Comparison of ENCODE assay signal across 8 cellular contexts in genomic region chr2:3483227-3483985, GRCh38. TPM values are rescaled to one million over a fixed set of nuclear protein-coding genes. Genes with fewer than 3 reads are reported as not detected.
A peak's percentile ranks its signal among the peaks of the same experiment; 100 is the strongest.
DNase-seq lines count a peak whose midpoint lies in the region; ATAC-seq and TF ChIP-seq lines count a peak whose summit lies in the region.

No MANE protein-coding gene starts in this region.

- 85 to 87% (median 87%) methylated on average over 28 to 30 of the region's 30 CpGs for WGBS in psoas muscle, 3 donors

- peak overlapping the region; percentile 25 for H3K27ac ChIP-seq in RWPE1
- H3K27ac ChIP-seq in psoas muscle = no peak overlapping the region

- H3K9me3 ChIP-seq in ES-I3 (ENCODE audit: control insufficient read depth, insufficient read depth, low read length) (no peaks in the 10 kb centered on the region), psoas muscle (no peaks in the 10 kb centered on the region)

- 0 out of 2 replicates have a peak, but pooled peaks cover 2% of the 10 kb centered on the region for H3K36me3 ChIP-seq in ES-I3 (ENCODE audit: insufficient read depth, low read length)
- H3K36me3 ChIP-seq in psoas muscle (ENCODE audit: insufficient read depth in 1 of 2, low read depth in 1 of 2) = peaks cover 0 to 34% of the 10 kb centered on the region in 2 donors

- DNase-seq in RWPE1 (ENCODE audit: low spot score) = no peak
- DNase-seq in left cardiac atrium = peak; percentile 69
- DNase-seq in psoas muscle = peak; percentile 60 to 80
- no peak for DNase-seq in amniotic stem cell (lab: John Stamatoyannopoulos, UW)
- DNase-seq in cerebellum (ENCODE audit: low spot score) = no peak

- TF ChIP-seq POLR2A in GM18505 (IDR thresholded peaks at IDR 0.05; ENCODE audit: borderline replicate concordance, extremely low read depth, insufficient read depth, insufficient read length) = no peak

- H3K4me3 ChIP-seq in psoas muscle = no peak overlapping the region

- no peaks in the 10 kb centered on the region for H3K27me3 ChIP-seq in psoas muscle (ENCODE audit: insufficient read depth in 3 of 3, low read length in 2 of 3)

- intact Hi-C loops in left cardiac atrium (cut with DNase I) (no loop called here), psoas muscle (cut with DNase I) (no loop called here)

- ATAC-seq in left cardiac atrium (peak; percentile 87 to 96), psoas muscle (peak; percentile 19 to 72 (median 50)), HG02973 (IDR thresholded peaks at IDR 0.05; ENCODE audit: unreplicated experiment) (no peak), GM18505 (IDR thresholded peaks at IDR 0.05; ENCODE audit: unreplicated experiment) (no peak)

- H3K9ac ChIP-seq in ES-I3 (ENCODE audit: low read depth, low read length) = peak overlapping the region; percentile 18; the same call in 1 of the 2 replicates

- CTCF ChIA-PET in RWPE1 (lab: Yijun Ruan, JAX) = no interaction called here

- H3K4me1 ChIP-seq in ES-I3 (ENCODE audit: insufficient read depth, low read length) (no peaks in the 10 kb centered on the region), psoas muscle (peaks cover 9% of the 10 kb centered on the region)

- POLR2A ChIA-PET in RWPE1 (lab: Yijun Ruan, JAX; ENCODE audit: low non-redundant PET) = no interaction called here

- TF ChIP-seq CTCF in RWPE1 (conservative IDR thresholded peaks at IDR 0.05; ENCODE audit: low read depth) (no peak), psoas muscle (IDR thresholded peaks at IDR 0.05) (no peak)

RNA-seq across cellular contexts. Expression of gene ADI1, which starts 35.9 kb away (rescaled TPM):
- total RNA-seq in left cardiac atrium (100 to 1,000 TPM; 102 to 128 TPM), psoas muscle (100 to 1,000 TPM in 2 of 4 donors, 10 to 100 TPM in 2; 42.5 to 137 (median 76.1) TPM), cerebellum (11.8 TPM)
- 10 to 100 TPM; 42.7 to 95.0 (median 43.7) TPM for polyA plus RNA-seq in psoas muscle

Comparison
In these comparisons a context has a peak if more than half of its experiments do, and no peak if none do; other contexts are left out.
1. DNase-seq: peak in left cardiac atrium (single experiment) and psoas muscle (2 of 2); none in RWPE1 (single experiment), amniotic stem cell (single experiment) and cerebellum (single experiment).
2. ATAC-seq: peak in left cardiac atrium (2 of 2) and psoas muscle (4 of 4); none in HG02973 (single experiment) and GM18505 (single experiment).